In genomic region chr13:110715395-110716234, GRCh38 we compare ENCODE assay signal across 8 cellular contexts. TPM values are rescaled to one million over a fixed set of nuclear protein-coding genes. Genes with fewer than 3 reads are reported as not detected.
A peak's percentile ranks its signal among the peaks of the same experiment; 100 is the strongest.
DNase-seq lines count a peak whose midpoint lies in the region; ATAC-seq and TF ChIP-seq lines count a peak whose summit lies in the region.

No MANE protein-coding gene starts in this region.

- 2% methylated on average over 26 of the region's 73 CpGs for WGBS in esophagus muscularis mucosa

- H2AFZ ChIP-seq in DND-41 (ENCODE audit: low read depth, low read length) = peak overlapping the region; percentile 58

- CTCF ChIA-PET in Panc1 (lab: Charles Lee) = no interaction called here

- TF ChIP-seq POLR2A in esophagus muscularis mucosa (IDR thresholded peaks at IDR 0.05; ENCODE audit: low read depth) = peak; percentile 70

- H3K27me3 ChIP-seq in DND-41 (ENCODE audit: insufficient read depth, low read length, poor library complexity) (no peaks in the 10 kb centered on the region), Panc1 (ENCODE audit: control insufficient read depth, insufficient read depth, low read length) (no peaks in the 10 kb centered on the region), esophagus muscularis mucosa (no peaks in the 10 kb centered on the region), muscle layer of duodenum (ENCODE audit: low read depth, low read length) (no peaks in the 10 kb centered on the region)

- peak overlapping the region; percentile 58 to 98; a peak in 3 of 4 replicates for H3K4me3 ChIP-seq in DND-41 (ENCODE audit: low read depth in 1 of 2, low read length in 2 of 2)
- H3K4me3 ChIP-seq in Panc1 (ENCODE audit: low read depth in 2 of 2, low read length in 2 of 2) = peak overlapping the region; percentile 81 to 82
- peak overlapping the region; percentile 87 to 96 (median 88) for H3K4me3 ChIP-seq in esophagus muscularis mucosa
- H3K4me3 ChIP-seq in muscle layer of duodenum (ENCODE audit: low read depth in 1 of 2, low read length in 2 of 2) = peak overlapping the region; percentile 91 to 93

- no peak for TF ChIP-seq EP300 in esophagus muscularis mucosa (IDR thresholded peaks at IDR 0.05)

- H3K4me1 ChIP-seq in DND-41 (ENCODE audit: insufficient read depth, low read length) (peaks cover 35% of the 10 kb centered on the region), Panc1 (ENCODE audit: control insufficient read depth, insufficient read depth, low read length) (no peaks in the 10 kb centered on the region; the same call in 1 of the 2 replicates), esophagus muscularis mucosa (peaks cover 22 to 40% (median 34%) of the 10 kb centered on the region in 4 donors), muscle layer of duodenum (ENCODE audit: control insufficient read depth in 1 of 2, insufficient read depth in 2 of 2, low read length in 2 of 2) (peaks cover 6 to 26% of the 10 kb centered on the region in 2 donors)

- POLR2A ChIA-PET in Panc1 (lab: Charles Lee) = interaction anchor here (0.7 kb wide), 1 partner anchor 80 kb away, joined by 6 read pairs; no protein-coding TSS in a partner anchor

- H4K20me1 ChIP-seq in DND-41 (ENCODE audit: insufficient read depth, low read length) = peaks cover 50% of the 10 kb centered on the region

- H3K9me3 ChIP-seq in DND-41 (ENCODE audit: insufficient read depth, low read length, severe bottlenecking) (no peaks in the 10 kb centered on the region), KOPT-K1 (ENCODE audit: insufficient read depth, low read length, poor library complexity, severe bottlenecking) (no peaks in the 10 kb centered on the region), Panc1 (ENCODE audit: control insufficient read depth, insufficient read depth, low read depth, low read length) (no peaks in the 10 kb centered on the region), esophagus muscularis mucosa (no peaks in the 10 kb centered on the region), muscle layer of duodenum (ENCODE audit: control insufficient read depth in 1 of 2, low read length in 2 of 2) (no peaks in the 10 kb centered on the region)

- in situ Hi-C loops in Panc1 (cut with HindIII; ENCODE audit: low pct_unique_long_range_greater_than_20kb, low sequenced_read_pairs) = no loop called here

- H3K36me3 ChIP-seq in DND-41 (ENCODE audit: insufficient read depth, low read length) (peaks cover 23% of the 10 kb centered on the region), KOPT-K1 (ENCODE audit: insufficient read depth, low read length) (peaks cover 17% of the 10 kb centered on the region), Panc1 (ENCODE audit: control insufficient read depth, insufficient read depth, low read length) (peaks cover 9% of the 10 kb centered on the region; the same call in 1 of the 2 replicates), esophagus muscularis mucosa (peaks cover 0 to 17% (median 12%) of the 10 kb centered on the region in 4 donors), muscle layer of duodenum (ENCODE audit: control insufficient read depth in 1 of 2, insufficient read depth in 2 of 2, low read length in 2 of 2) (peaks cover 5 to 15% of the 10 kb centered on the region in 2 donors)

- ATAC-seq in DND-41 (ENCODE audit: insufficient read depth, low read depth) (peak; percentile 75), GM21825 (IDR thresholded peaks at IDR 0.05; ENCODE audit: unreplicated experiment) (peak; percentile 49), Panc1 (peak; percentile 79)

- intact Hi-C loops in Panc1 (cut with micrococcal nuclease; ENCODE audit: unreplicated experiment) (no loop called here), esophagus muscularis mucosa (cut with DNase I) (loop anchor here (10.0 kb wide), 1 partner anchor 199 kb away; the partner anchor contains the start of gene ANKRD10)

- DNase-seq in DND-41 = peak; percentile 98
- DNase-seq in Panc1 (ENCODE audit: low read depth, low spot score) = peak; percentile 91
- peak; percentile 94 for DNase-seq in activated T-helper 1 cell treated with Interleukin-2 at 50 U/mL for 16 hours (ENCODE audit: low read depth)
- peak; percentile 99 for DNase-seq in esophagus muscularis mucosa (ENCODE audit: extremely low spot score)
- DNase-seq in stimulated activated CD8-positive, alpha-beta memory T cell treated with anti-CD3 and anti-CD28 coated beads, Interleukin-7, amount 100 ng/mL, for 24 hours (ENCODE audit: low read depth) = peak; percentile 86

- TSS peak; percentile 70 for BruUV-seq in Panc1 (replicated peaks; lab: Mats Ljungman, UMichigan)

- H3K9ac ChIP-seq in DND-41 (ENCODE audit: low read depth, low read length) = peak overlapping the region; percentile 97

- peaks cover 78% of the 10 kb centered on the region for H3K79me2 ChIP-seq in DND-41 (ENCODE audit: insufficient read depth, low read length)

- H3K4me2 ChIP-seq in DND-41 (ENCODE audit: insufficient read depth, low read length) = peak overlapping the region; percentile 93

- TF ChIP-seq CTCF in DND-41 (IDR thresholded peaks at IDR 0.05; ENCODE audit: borderline replicate concordance, extremely low read depth, low read length, poor library complexity, severe bottlenecking) (peak; percentile 17), Panc1 (IDR thresholded peaks at IDR 0.05) (0 out of 2 replicates have a peak, but pooled peaks have one; percentile 15), esophagus muscularis mucosa (IDR thresholded peaks at IDR 0.05) (peak in 2 of 3 experiments; percentile 12 to 14)

- H3K27ac ChIP-seq in DND-41 (ENCODE audit: low read length) = peak overlapping the region; percentile 60
- H3K27ac ChIP-seq in KOPT-K1 (ENCODE audit: low read depth, low read length, poor library complexity, severe bottlenecking) = peak overlapping the region; percentile 100
- peak overlapping the region; percentile 79 for H3K27ac ChIP-seq in Panc1 (ENCODE audit: low read length)
- peak overlapping the region; percentile 96 to 100 (median 98) for H3K27ac ChIP-seq in esophagus muscularis mucosa (replicated peaks in 1 of 4)
- peak overlapping the region; percentile 91 for H3K27ac ChIP-seq in muscle layer of duodenum (ENCODE audit: low read length)

RNA-seq across cellular contexts. Expression of gene ING1, which starts 2.1 kb away (rescaled TPM):
- total RNA-seq in Panc1 (2021; ENCODE audit: unreplicated experiment) (9.2 TPM), esophagus muscularis mucosa (10 to 100 TPM; 17.2 to 25.5 (median 23.2) TPM)
- 13.2 TPM for polyA plus RNA-seq in Panc1 (2012; ENCODE audit: insufficient read length)

RNA-seq across cellular contexts. Expression of gene CARS2, which starts 9.7 kb away (rescaled TPM):
- total RNA-seq in Panc1 (2021; ENCODE audit: unreplicated experiment) (31.9 TPM), esophagus muscularis mucosa (10 to 100 TPM; 32.9 to 56.9 (median 40.2) TPM)
- polyA plus RNA-seq in Panc1 (2012; ENCODE audit: insufficient read length) = 47.5 TPM

Comparison
In these comparisons a context has a peak if more than half of its experiments do, and no peak if none do; other contexts are left out.
1. Peak in every context shown above with its lines: DNase-seq, ATAC-seq, H3K4me3 ChIP-seq and H3K27ac ChIP-seq.